8 cellular contexts compared by ENCODE assay signal in the genomic region with DNA sequence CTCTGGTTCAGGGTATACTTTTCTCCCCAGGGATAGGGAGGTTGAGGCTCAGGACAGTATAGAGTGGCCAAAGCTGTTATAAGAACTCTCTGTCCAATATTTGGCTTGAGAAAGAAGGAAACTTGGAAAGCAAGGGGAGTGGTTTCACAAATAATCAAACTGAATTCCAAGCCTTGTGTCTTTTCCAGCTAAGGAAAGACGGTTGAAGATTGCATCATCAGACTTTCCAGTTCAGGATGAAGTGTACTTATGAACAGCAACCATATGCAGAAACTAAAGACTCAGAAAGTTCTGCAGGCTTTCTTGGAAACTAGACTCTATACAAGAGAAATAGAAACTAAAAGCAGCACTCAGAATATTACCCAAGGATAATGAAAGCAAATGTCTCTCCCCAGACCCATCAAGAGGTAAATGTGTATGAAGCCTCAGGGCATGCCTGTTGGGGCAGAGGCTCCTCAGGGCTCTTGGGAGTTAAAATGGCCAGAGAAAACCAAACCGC. TPM values are rescaled to one million over a fixed set of nuclear protein-coding genes. Genes with fewer than 3 reads are reported as not detected.
DNase-seq lines count a peak whose midpoint lies in the region; ATAC-seq, FAIRE-seq and TF ChIP-seq lines count a peak whose summit lies in the region.

No MANE protein-coding gene starts in this region.

- H3K36me3 ChIP-seq in K562 (ENCODE audit: control insufficient read depth, insufficient read depth, low read length) (no peaks in the 10 kb centered on the region), skeletal muscle tissue (ENCODE audit: control insufficient read depth in 3 of 3, insufficient read depth in 3 of 3, low read length in 3 of 3) (no peaks in the 10 kb centered on the region)

- H3K27me3 ChIP-seq in K562 (ENCODE audit: control insufficient read depth in 2 of 2, insufficient read depth in 2 of 2, low read length in 2 of 2) (peaks cover 15 to 22% of the 10 kb centered on the region in 2 experiments; a peak in 4 of 5 replicates), skeletal muscle tissue (ENCODE audit: control insufficient read depth in 3 of 3, insufficient read depth in 3 of 3, low read length in 3 of 3) (no peaks in the 10 kb centered on the region)

- no peak overlapping the region for H2AFZ ChIP-seq in K562 (ENCODE audit: low read depth, low read length)

- POLR2A ChIA-PET in K562 (lab: Yijun Ruan, JAX) = interaction anchor here (0.6 kb wide), 1 partner anchor 13 kb away, joined by 3 read pairs; no protein-coding TSS in a partner anchor

- H3K9me3 Mint-ChIP-seq in activated CD8-positive, alpha-beta memory T cell treated with anti-CD3 and anti-CD28 coated beads, Interleukin-2, amount 10 ng/mL, durations not matched to agents 7 days and 5 days (ENCODE audit: low read depth) = no peaks in the 10 kb centered on the region

- no peaks in the 10 kb centered on the region for H3K9me1 ChIP-seq in K562 (ENCODE audit: control insufficient read depth, insufficient read depth, low read length)

- no peaks in the 10 kb centered on the region for H3K9me3 ChIP-seq in K562 (replicated peaks; ENCODE audit: control insufficient read depth, insufficient read depth, low read depth, low read length)
- H3K9me3 ChIP-seq in skeletal muscle tissue (ENCODE audit: control insufficient read depth in 3 of 3, low read length in 3 of 3) = no peaks in the 10 kb centered on the region

- peak; percentile 98 for ATAC-seq in activated CD8-positive, alpha-beta memory T cell treated with anti-CD3 and anti-CD28 coated beads, Interleukin-2, amount 10 ng/mL, durations not matched to agents 7 days and 5 days
- ATAC-seq in HG03280 (IDR thresholded peaks at IDR 0.05; ENCODE audit: unreplicated experiment) (peak; percentile 91), K562 (peak; percentile 72)

- H3K9ac ChIP-seq in K562 (ENCODE audit: insufficient read depth in 1 of 2, low read depth in 2 of 2, low read length in 2 of 2) (no peak overlapping the region), skeletal muscle tissue (ENCODE audit: low read depth in 1 of 3, low read length in 3 of 3) (no peak overlapping the region)

- CTCF ChIA-PET in activated CD8-positive, alpha-beta memory T cell treated with anti-CD3 and anti-CD28 coated beads, Interleukin-2, amount 10 ng/mL, durations not matched to agents 7 days and 5 days (lab: Charles Lee) = no interaction called here
- CTCF ChIA-PET in K562 (lab: Yijun Ruan, JAX; ENCODE audit: low intra/inter-chr PET ratio) = no interaction called here

- no TSS peak for BruUV-seq in K562 (replicated peaks; lab: Mats Ljungman, UMichigan)

- no peak for TF ChIP-seq POLR2A in K562 (conservative IDR thresholded peaks at IDR 0.05)

- TF ChIP-seq CTCF in K562 (IDR thresholded peaks at IDR 0.05 in 2 of 3, conservative IDR thresholded peaks at IDR 0.05 in 1 of 3; ENCODE audit: insufficient read depth in 2 of 3, low read depth in 1 of 3, low read length in 3 of 3) = no peak

- H3K4me3 Mint-ChIP-seq in activated CD8-positive, alpha-beta memory T cell treated with anti-CD3 and anti-CD28 coated beads, Interleukin-2, amount 10 ng/mL, durations not matched to agents 7 days and 5 days = peak overlapping the region; percentile 60

- no peaks in the 10 kb centered on the region for H3K79me2 ChIP-seq in K562 (ENCODE audit: control insufficient read depth, insufficient read depth, low read length)

- in situ Hi-C loops in K562 (cut with MboI) = no loop called here

- FAIRE-seq in K562 (lab: Jason Lieb, UNC) = no peak

- no peak for TF ChIP-seq EP300 in K562 (IDR thresholded peaks at IDR 0.05; ENCODE audit: low read length)

- intact Hi-C loops in K562 (cut with micrococcal nuclease) = no loop called here

- H3K4me3 ChIP-seq in K562 (no peak overlapping the region), skeletal muscle tissue (ENCODE audit: low read length in 3 of 3) (peak overlapping the region in 2 of 3 donors; percentile 26 to 35)

- H3K27ac ChIP-seq in K562 (ENCODE audit: extremely low read depth, low read depth, low read length) (no peak overlapping the region), skeletal muscle tissue (ENCODE audit: low read depth, low read length) (peak overlapping the region; percentile 31)

- peaks cover 11% of the 10 kb centered on the region for H3K36me3 Mint-ChIP-seq in activated CD8-positive, alpha-beta memory T cell treated with anti-CD3 and anti-CD28 coated beads, Interleukin-2, amount 10 ng/mL, durations not matched to agents 7 days and 5 days

- H4K20me1 ChIP-seq in K562 (replicated peaks; ENCODE audit: control insufficient read depth, insufficient read depth, low read length) = no peaks in the 10 kb centered on the region; the same call in 1 of the 2 replicates

- DNase-seq in activated CD8-positive, alpha-beta memory T cell treated with anti-CD3 and anti-CD28 coated beads, Interleukin-2, amount 10 ng/mL, durations not matched to agents 7 days and 5 days = no peak
- DNase-seq in activated CD8-positive, alpha-beta memory T cell treated with anti-CD3 and anti-CD28 coated beads, Interleukin-2, amount 50 U/mL, for 48 hours = no peak
- no peak for DNase-seq in K562 (ENCODE audit: extremely low read depth in 1 of 4, low spot score in 3 of 4)
- DNase-seq in effector CD4-positive, alpha-beta T cell = no peak
- no peak for DNase-seq in NCI-H510A (lab: John Stamatoyannopoulos, UW)
- no peak for DNase-seq in retina

- 0% methylated on average over 2 of the region's 2 CpGs for WGBS in K562 (ENCODE audit: insufficient coverage, low coverage, missing lambda C conversion rate)

- peak overlapping the region; percentile 84 for H3K27ac Mint-ChIP-seq in activated CD8-positive, alpha-beta memory T cell treated with anti-CD3 and anti-CD28 coated beads, Interleukin-2, amount 10 ng/mL, durations not matched to agents 7 days and 5 days

- peaks cover 25% of the 10 kb centered on the region for H3K27me3 Mint-ChIP-seq in activated CD8-positive, alpha-beta memory T cell treated with anti-CD3 and anti-CD28 coated beads, Interleukin-2, amount 10 ng/mL, durations not matched to agents 7 days and 5 days

- H3K4me2 ChIP-seq in K562 (ENCODE audit: insufficient read depth, low read length) = no peak overlapping the region; the same call in 1 of the 2 replicates

- H3K4me1 ChIP-seq in K562 (replicated peaks in 1 of 2; ENCODE audit: control insufficient read depth in 2 of 2, insufficient read depth in 2 of 2, low read length in 2 of 2) (no peaks in the 10 kb centered on the region), skeletal muscle tissue (ENCODE audit: control insufficient read depth in 3 of 3, insufficient read depth in 3 of 3, low read length in 3 of 3) (peaks cover 0 to 4% (median 3%) of the 10 kb centered on the region in 3 donors)

- H3K4me1 Mint-ChIP-seq in activated CD8-positive, alpha-beta memory T cell treated with anti-CD3 and anti-CD28 coated beads, Interleukin-2, amount 10 ng/mL, durations not matched to agents 7 days and 5 days = peaks cover 44% of the 10 kb centered on the region

- TF ChIP-seq RAD21 in K562 (CRISPR knock-in tag; conservative IDR thresholded peaks at IDR 0.05 in 1 of 2, IDR thresholded peaks at IDR 0.05 in 1 of 2) = no peak

TF ChIP-seq in K562, 482 proteins besides CTCF, POLR2A, EP300 and RAD21 (continues in another document):
- TF ChIP-seq CEBPB (tag; IDR thresholded peaks at IDR 0.05) (peak; percentile 85), ZNF217 (CRISPR knock-in tag; IDR thresholded peaks at IDR 0.05) (no peak), PHB2 (IDR thresholded peaks at IDR 0.05; ENCODE audit: low read depth) (no peak), ETV1 (tag; conservative IDR thresholded peaks at IDR 0.05; ENCODE audit: low read depth) (no peak), CEBPG (CRISPR knock-in tag; IDR thresholded peaks at IDR 0.05) (no peak), CEBPG (tag; conservative IDR thresholded peaks at IDR 0.05 in 1 of 2, IDR thresholded peaks at IDR 0.05 in 1 of 2) (peak; percentile 90 to 91), ZNF57 (CRISPR knock-in tag; IDR thresholded peaks at IDR 0.05) (no peak)
- TF ChIP-seq, protein P1, sequence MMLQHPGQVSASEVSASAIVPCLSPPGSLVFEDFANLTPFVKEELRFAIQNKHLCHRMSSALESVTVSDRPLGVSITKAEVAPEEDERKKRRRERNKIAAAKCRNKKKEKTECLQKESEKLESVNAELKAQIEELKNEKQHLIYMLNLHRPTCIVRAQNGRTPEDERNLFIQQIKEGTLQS (IDR thresholded peaks at IDR 0.05) = peak; percentile 93
- TF ChIP-seq, protein P1 (CRISPR knock-in tag; conservative IDR thresholded peaks at IDR 0.05) = no peak

RNA-seq across cellular contexts. Expression of a gene that starts 46.4 kb away (rescaled TPM):
- total RNA-seq in activated CD8-positive, alpha-beta memory T cell treated with anti-CD3 and anti-CD28 coated beads, Interleukin-2, amount 10 ng/mL, durations not matched to agents 7 days and 5 days = not detected
- not detected in 2 replicates for total RNA-seq in K562 (2011; cell fraction: chromatin; rRNA removed; ENCODE audit: low replicate concordance)
- not detected in 2 replicates for total RNA-seq in K562 (2011; cell fraction: nucleolus; rRNA removed)
- not detected in 2 replicates for total RNA-seq in K562 (2011; cell fraction: nucleoplasm; rRNA removed)
- total RNA-seq in K562 (2014; rRNA removed) = not detected in 2 replicates
- total RNA-seq in K562 (2014; rRNA removed; fragmentation: Illumina TruSeq; extraction: Trizol) = not detected in 2 replicates
- total RNA-seq in K562 (2015; rRNA removed; fragmentation: Illumina TruSeq; extraction: Trizol) = not detected in 2 replicates
- total RNA-seq in K562 (2021) = not detected in 2 replicates
- polyA plus RNA-seq in K562 (2011; rRNA removed) = not detected in 2 replicates
- polyA plus RNA-seq in K562 (2011; cell fraction: cytosol; rRNA removed) = not detected in 2 replicates
- not detected in 2 replicates for polyA plus RNA-seq in K562 (2011; cell fraction: nucleus; rRNA removed)
- not detected in 2 replicates for polyA plus RNA-seq in K562 (2012)
- polyA plus RNA-seq in K562 (2014; fragmentation: Illumina TruSeq; extraction: Trizol) = not detected in 2 replicates
- not detected for polyA plus RNA-seq in K562 (2014; fragmentation: Nextera tagmentation; extraction: Ambion mirVana)
- polyA plus RNA-seq in K562 (2014; rRNA removed) = not detected in 2 replicates
- polyA minus RNA-seq in K562 (2011; rRNA and poly(A)+ RNA removed) = not detected in 2 replicates
- polyA minus RNA-seq in K562 (2011; cell fraction: cytosol; rRNA and poly(A)+ RNA removed) = not detected in 2 replicates
- polyA minus RNA-seq in K562 (2011; cell fraction: nucleus; rRNA and poly(A)+ RNA removed) = not detected in 2 replicates
- 5.7 TPM for total RNA-seq in skeletal muscle tissue
